In the genomic region with DNA sequence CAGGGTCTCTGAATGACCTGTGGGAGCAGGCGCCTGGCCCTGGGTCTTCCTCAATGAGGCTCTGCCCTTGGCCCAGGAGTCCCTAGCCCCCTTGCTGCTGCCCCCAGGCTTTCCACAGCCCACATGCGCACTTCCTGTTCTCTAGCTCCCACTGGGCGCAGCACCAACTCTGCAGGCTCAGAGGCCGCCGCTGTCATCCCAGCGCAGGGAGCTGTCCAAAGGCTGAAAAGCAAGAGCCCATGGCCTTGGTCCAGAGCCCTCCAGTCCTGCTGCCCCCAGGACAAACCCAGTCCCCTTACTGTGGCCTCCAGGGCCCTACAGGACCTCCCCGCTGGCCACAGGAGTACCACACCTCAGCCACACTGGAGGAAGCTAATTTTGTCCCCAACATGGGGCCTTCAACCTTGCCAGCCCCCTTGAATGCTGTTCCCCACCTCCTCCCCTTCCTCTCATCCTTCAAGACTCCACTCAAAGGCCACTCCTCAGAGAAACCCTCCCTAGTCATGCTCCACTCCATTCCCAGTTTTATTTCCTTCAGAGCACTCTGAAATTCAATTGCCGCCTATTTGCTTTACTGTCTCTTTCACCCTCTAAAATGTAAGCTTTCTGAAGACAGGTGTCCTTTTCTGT, we compare ENCODE assay signal across 8 cellular contexts. TPM values are rescaled to one million over a fixed set of nuclear protein-coding genes. Genes with fewer than 3 reads are reported as not detected.
DNase-seq lines count a peak whose midpoint lies in the region; ATAC-seq and TF ChIP-seq lines count a peak whose summit lies in the region.

No MANE protein-coding gene starts in this region.

- H3K4me1 ChIP-seq in PC-3 (ENCODE audit: insufficient read depth, low read length), result no peaks in the 10 kb centered on the region
- no peaks in the 10 kb centered on the region for H3K4me1 ChIP-seq in gastrocnemius medialis

- H3K4me2 ChIP-seq in PC-3 (ENCODE audit: low read length), result no peak overlapping the region

- H3K9me3 ChIP-seq in PC-3 (ENCODE audit: low read length) (no peaks in the 10 kb centered on the region), gastrocnemius medialis (no peaks in the 10 kb centered on the region)

- no peaks in the 10 kb centered on the region for H4K20me1 ChIP-seq in PC-3 (ENCODE audit: low read length)

- H3K27ac ChIP-seq in PC-3 (ENCODE audit: low read length) (no peak overlapping the region), gastrocnemius medialis (no peak overlapping the region)

- H3K27me3 ChIP-seq in PC-3 (ENCODE audit: low read length) (no peaks in the 10 kb centered on the region), gastrocnemius medialis (peaks cover 5 to 24% (median 18%) of the 10 kb centered on the region in 3 donors)

- no peaks in the 10 kb centered on the region for H3K79me2 ChIP-seq in PC-3 (ENCODE audit: low read length)

- POLR2A ChIA-PET in PC-3 (lab: Charles Lee; ENCODE audit: unreplicated experiment), result no interaction called here

- no TSS peak for BruUV-seq in PC-3 (replicated peaks; lab: Mats Ljungman, UMichigan)

- H3K9me2 ChIP-seq in PC-3 (replicated peaks; ENCODE audit: low read length), result no peaks in the 10 kb centered on the region

- H3K4me3 ChIP-seq in PC-3 (ENCODE audit: low read length), result no peak overlapping the region
- H3K4me3 ChIP-seq in gastrocnemius medialis, result no peak overlapping the region

- no peak overlapping the region for H2AFZ ChIP-seq in PC-3 (ENCODE audit: low read length)

- in situ Hi-C loops in gastrocnemius medialis (cut with MboI; ENCODE audit: low sequenced_read_pairs in 4 of 4), result loop anchor here in 1 of 4 donors (25.0 kb wide), 1 partner anchor 172 kb away; a partner anchor contains a TSS

- H3K9ac ChIP-seq in PC-3 (ENCODE audit: low read length), result no peak overlapping the region

- H3K36me3 ChIP-seq in PC-3 (ENCODE audit: low read depth, low read length), result no peaks in the 10 kb centered on the region
- H3K36me3 ChIP-seq in gastrocnemius medialis, result no peaks in the 10 kb centered on the region

- TF ChIP-seq POLR2A in gastrocnemius medialis (IDR thresholded peaks at IDR 0.05), result no peak

- TF ChIP-seq CTCF in PC-3 (conservative IDR thresholded peaks at IDR 0.05; ENCODE audit: low read depth, low read length), result no peak
- TF ChIP-seq CTCF in gastrocnemius medialis (IDR thresholded peaks at IDR 0.05 in 4 of 5, conservative IDR thresholded peaks at IDR 0.05 in 1 of 5), result no peak

- intact Hi-C loops in PC-3 (cut with micrococcal nuclease) (no loop called here), gastrocnemius medialis (cut with DNase I; ENCODE audit: low total_unique reads) (no loop called here)

- no peaks in the 10 kb centered on the region for H3F3A ChIP-seq in PC-3 (ENCODE audit: low read length, unreplicated experiment)

- CTCF ChIA-PET in PC-3 (lab: Charles Lee), result no interaction called here

- ATAC-seq in PC-3 (no peak), esophagus mucosa (peak; percentile 60), GM18511 (IDR thresholded peaks at IDR 0.05; ENCODE audit: unreplicated experiment) (no peak), gastrocnemius medialis (no peak), GM19023 (IDR thresholded peaks at IDR 0.05; ENCODE audit: unreplicated experiment) (no peak)

- DNase-seq in GDM1 (lab: John Stamatoyannopoulos, UW) (peak; percentile 68), PC-3 (peak; percentile 8), non-pigmented ciliary epithelial cell (ENCODE audit: low read depth) (peak; percentile 23), gastrocnemius medialis (no peak)
- DNase-seq in activated CD4-positive, CD25-positive, alpha-beta regulatory T cell (lab: John Stamatoyannopoulos, UW), result no peak

RNA-seq across cellular contexts. Expression of a gene that starts 8.0 kb away (rescaled TPM):
- total RNA-seq in PC-3 (2014; rRNA removed) (1.4 and 2.4 TPM in 2 replicates), esophagus mucosa (1.00 TPM), gastrocnemius medialis (1 to 10 TPM in 2 of 4 donors, under 1 TPM in 1, not detected in 1; 0.26 to 1.7 (median 1.6) TPM)

Comparison
In these comparisons a context has a peak if more than half of its experiments do, and no peak if none do; other contexts are left out.
1. DNase-seq: peak in GDM1 (single experiment), PC-3 (single experiment) and non-pigmented ciliary epithelial cell (single experiment); none in activated CD4-positive, CD25-positive, alpha-beta regulatory T cell (0 of 4) and gastrocnemius medialis (0 of 2).